18 cellular contexts compared by ENCODE assay signal in the genomic region with DNA sequence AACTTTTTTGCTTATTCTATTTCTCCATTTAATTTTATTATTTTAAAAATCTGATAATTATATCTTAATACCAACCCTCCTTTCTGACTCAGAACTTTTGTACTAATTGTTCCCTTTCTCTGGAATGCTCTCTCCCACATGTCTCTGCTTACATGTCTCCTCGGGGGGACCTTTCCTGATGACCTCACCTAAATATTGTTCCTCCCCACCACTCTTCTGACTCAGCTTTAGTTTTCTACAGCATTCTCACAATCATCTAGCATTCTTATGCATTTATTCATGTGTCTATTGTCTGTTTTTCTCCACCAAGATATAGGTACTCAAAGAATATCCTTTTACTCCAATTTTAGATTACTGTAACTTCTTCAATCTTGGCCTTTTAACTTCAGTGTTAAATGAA.
A peak's percentile ranks its signal among the peaks of the same experiment; 100 is the strongest.
DNase-seq lines count a peak whose midpoint lies in the region; ATAC-seq and TF ChIP-seq lines count a peak whose summit lies in the region.
"Had no signal": no experiment of that assay in that cellular context is flagged by ENCODE, and none has a peak within 500 bp of the region (broad histone marks: within the 10 kb centered on the region; RNA-seq: fewer than 3 reads in every experiment).

No MANE protein-coding gene starts in this region.

- ATAC-seq in activated CD4-positive, CD25-positive, alpha-beta regulatory T cell treated with anti-CD3 and anti-CD28 coated beads, Interleukin-2, amount 50 U/mL, for 24 hours = no peak
- ATAC-seq: GM23338, right lobe of liver had no signal

- DNase-seq in Daoy (ENCODE audit: low read depth) = peak; percentile 44
- DNase-seq in NCI-H226 = peak; percentile 54
- DNase-seq in brain microvascular endothelial cell = peak; percentile 55
- DNase-seq in iris pigment epithelial cell (ENCODE audit: low read depth) = peak; percentile 57
- DNase-seq in activated CD4-positive, alpha-beta T cell treated with anti-CD3 and anti-CD28 coated beads for 1 hour = no peak
- DNase-seq in T-helper 9 cell = no peak
- DNase-seq in occipital lobe (lab: John Stamatoyannopoulos, UW) = no peak
- DNase-seq: activated B cell treated with CpG ODN at 0.5 μM for 24 hours; activated effector memory CD4-positive, alpha-beta T cell treated with anti-CD3 and anti-CD28 coated beads, Interleukin-2, amount 50 U/mL, for 16 hours; MM.1S; NCI-H2029; NCI-H510A treated with DMSO at 0.1 percent for 48 hours; right lobe of liver; stimulated activated CD4-positive, alpha-beta T cell treated with anti-CD3 and anti-CD28 coated beads, Interleukin-2, amount 100 ng/mL, for 48 hours had no signal

- peak overlapping the region; percentile 52 for H3K27ac ChIP-seq in brain microvascular endothelial cell
- H3K27ac ChIP-seq: neutrophil, right lobe of liver, thoracic aorta had no signal

- no peaks in the 10 kb centered on the region for H3K27me3 ChIP-seq in brain microvascular endothelial cell (replicated peaks)
- H3K27me3 ChIP-seq: neutrophil had no signal

- TF ChIP-seq CTCF in brain microvascular endothelial cell (IDR thresholded peaks at IDR 0.05; ENCODE audit: low read depth, low read length, missing control alignments) = no peak

- H3K4me3 ChIP-seq in brain microvascular endothelial cell (ENCODE audit: low read depth, low read length) = no peak overlapping the region
- H3K4me3 ChIP-seq: GM23338, right lobe of liver, thoracic aorta had no signal

- no peaks in the 10 kb centered on the region for H3K36me3 ChIP-seq in brain microvascular endothelial cell (replicated peaks)
- H3K36me3 ChIP-seq: neutrophil, right lobe of liver, thoracic aorta had no signal

- in situ Hi-C loops in brain microvascular endothelial cell (cut with HindIII; ENCODE audit: low pct_ligation_motif_present, low sequenced_read_pairs) = no loop called here

Comparison
In these comparisons a context has a peak if more than half of its experiments do, and no peak if none do; other contexts are left out.
1. DNase-seq: peak in Daoy (single experiment), NCI-H226 (single experiment), brain microvascular endothelial cell (single experiment) and iris pigment epithelial cell (single experiment); none in activated CD4-positive, alpha-beta T cell treated with anti-CD3 and anti-CD28 coated beads for 1 hour (single experiment), T-helper 9 cell (single experiment) and occipital lobe (single experiment).